ENCODE assay signal across 8 cellular contexts in genomic region chr12:44000309-44000952, GRCh38.
DNase-seq lines count a peak whose midpoint lies in the region; ATAC-seq lines count a peak whose summit lies in the region.

No MANE protein-coding gene starts in this region.

- no CpG with 5 or more reads among the region's 5 CpGs for WGBS in iPS DF 6.9 (ENCODE audit: insufficient coverage, insufficient read length)

- H3K36me3 ChIP-seq in iPS DF 6.9 (ENCODE audit: control insufficient read depth, insufficient read depth, low read length): no peaks in the 10 kb centered on the region

- ATAC-seq in GM19328 (IDR thresholded peaks at IDR 0.05; ENCODE audit: unreplicated experiment): peak; percentile 96
- ATAC-seq in HG03103 (IDR thresholded peaks at IDR 0.05; ENCODE audit: low read depth, unreplicated experiment): peak; percentile 99

- peak; percentile 68 for DNase-seq in ELR (ENCODE audit: low read depth)
- peak; percentile 39 for DNase-seq in NCI-H2196 (lab: John Stamatoyannopoulos, UW; ENCODE audit: unreplicated experiment)
- DNase-seq in activated CD8-positive, alpha-beta memory T cell treated with anti-CD3 and anti-CD28 coated beads, Interleukin-2, amount 50 U/mL, for 48 hours: peak; percentile 52
- DNase-seq in iPS DF 6.9 (ENCODE audit: low read depth, low spot score): peak; percentile 76
- no peak for DNase-seq in pons (ENCODE audit: low spot score)
- DNase-seq in epidermal melanocyte (ENCODE audit: insufficient read length, low spot score): no peak

- H3K27me3 ChIP-seq in iPS DF 6.9 (ENCODE audit: control insufficient read depth, insufficient read depth, low read length): no peaks in the 10 kb centered on the region

- no peak overlapping the region for H3K27ac ChIP-seq in iPS DF 6.9 (ENCODE audit: low read length)

- no peak overlapping the region for H3K4me3 ChIP-seq in iPS DF 6.9 (ENCODE audit: low read length)

- no peaks in the 10 kb centered on the region for H3K4me1 ChIP-seq in iPS DF 6.9 (ENCODE audit: control insufficient read depth, insufficient read depth, low read length)

- no peaks in the 10 kb centered on the region for H3K9me3 ChIP-seq in iPS DF 6.9 (ENCODE audit: control insufficient read depth, insufficient read depth, low read length)

Comparison
In these comparisons a context has a peak if more than half of its experiments do, and no peak if none do; other contexts are left out.
1. DNase-seq: peak in ELR (single experiment), NCI-H2196 (single experiment), activated CD8-positive, alpha-beta memory T cell treated with anti-CD3 and anti-CD28 coated beads, Interleukin-2, amount 50 U/mL, for 48 hours (single experiment) and iPS DF 6.9 (single experiment); none in pons (single experiment) and epidermal melanocyte (single experiment).